Comparison of ENCODE assay signal across 9 cellular contexts in genomic region chr9:92609142-92609500, GRCh38.
DNase-seq lines count a peak whose midpoint lies in the region; ATAC-seq and TF ChIP-seq lines count a peak whose summit lies in the region.
"Had no signal": no experiment of that assay in that cellular context is flagged by ENCODE, and none has a peak within 500 bp of the region (broad histone marks: within the 10 kb centered on the region; RNA-seq: fewer than 3 reads in every experiment).

No MANE protein-coding gene starts in this region.

- peaks cover 29 to 30% of the 10 kb centered on the region in 2 experiments for H3K36me3 ChIP-seq in mesenchymal stem cell (ENCODE audit: control insufficient read depth in 1 of 2, insufficient read depth in 2 of 2, low read depth in 1 of 2, low read length in 2 of 2)
- H3K36me3 ChIP-seq in upper lobe of left lung = peaks cover 0 to 28% (median 17%) of the 10 kb centered on the region in 4 donors

- H3K4me2 ChIP-seq in mesenchymal stem cell (ENCODE audit: low read length, poor library complexity, severe bottlenecking) = no peak overlapping the region

- no peaks in the 10 kb centered on the region for H3K9me3 ChIP-seq in mesenchymal stem cell (ENCODE audit: control insufficient read depth, low read length)
- no peaks in the 10 kb centered on the region for H3K9me3 ChIP-seq in upper lobe of left lung

- no peak overlapping the region for H2AFZ ChIP-seq in mesenchymal stem cell (ENCODE audit: low read depth, low read length)

- peaks cover 6% of the 10 kb centered on the region for H3K4me1 ChIP-seq in mesenchymal stem cell (ENCODE audit: control insufficient read depth, insufficient read depth, low read depth, low read length)
- peaks cover 0 to 4% (median 3%) of the 10 kb centered on the region in 4 donors for H3K4me1 ChIP-seq in upper lobe of left lung

- no peak overlapping the region for H2BK120ac ChIP-seq in mesenchymal stem cell (ENCODE audit: low read depth, low read length)

- H3K18ac ChIP-seq in mesenchymal stem cell (ENCODE audit: low read depth in 1 of 2, low read length in 2 of 2) = no peak overlapping the region

- TF ChIP-seq POLR2A in upper lobe of left lung (IDR thresholded peaks at IDR 0.05) = no peak

- peak overlapping the region; percentile 72 for H3K9ac ChIP-seq in mesenchymal stem cell (ENCODE audit: low read length)

- H4K91ac ChIP-seq in mesenchymal stem cell (ENCODE audit: low read length) = no peak overlapping the region

- H3K4me3 ChIP-seq in mesenchymal stem cell (ENCODE audit: insufficient read depth in 1 of 2, low read depth in 1 of 2, low read length in 2 of 2) = peak overlapping the region in 1 of 2 experiments; percentile 1
- no peak overlapping the region for H3K4me3 ChIP-seq in upper lobe of left lung

- H2BK12ac ChIP-seq in mesenchymal stem cell (ENCODE audit: low read length in 2 of 2) = peak overlapping the region in 1 of 2 experiments; percentile 68

- H3K14ac ChIP-seq in mesenchymal stem cell (ENCODE audit: low read length in 2 of 2) = no peak overlapping the region

- no peak for TF ChIP-seq CTCF in upper lobe of left lung (IDR thresholded peaks at IDR 0.05)

- no peak overlapping the region for H2AK5ac ChIP-seq in mesenchymal stem cell (ENCODE audit: low read length, severe bottlenecking)

- peaks cover 5% of the 10 kb centered on the region for H3K79me1 ChIP-seq in mesenchymal stem cell (replicated peaks; ENCODE audit: low read length, poor library complexity, severe bottlenecking)

- ATAC-seq in upper lobe of left lung (ENCODE audit: low FRiP score in 2 of 2) (no peak), GM19397 (IDR thresholded peaks at IDR 0.05; ENCODE audit: unreplicated experiment) (no peak)
- ATAC-seq: activated T-cell treated with anti-CD3 and anti-CD28 coated beads, Interleukin-2, amount 50 U/mL, for 72 hours had no signal

- WGBS in mesenchymal stem cell = 82% methylated on average over 5 of the region's 5 CpGs
- 57 to 59% methylated on average over 3 to 5 of the region's 5 CpGs for WGBS in upper lobe of left lung, 2 donors

- no peak for TF ChIP-seq EP300 in upper lobe of left lung (IDR thresholded peaks at IDR 0.05)

- no peak overlapping the region for H3K27ac ChIP-seq in mesenchymal stem cell (ENCODE audit: low read length, poor library complexity, severe bottlenecking)
- peak overlapping the region in 3 of 4 donors; percentile 22 to 49 (median 48) for H3K27ac ChIP-seq in upper lobe of left lung

- no peak overlapping the region for H3K23ac ChIP-seq in mesenchymal stem cell (ENCODE audit: low read length in 2 of 2)

- no peak overlapping the region for H2BK5ac ChIP-seq in mesenchymal stem cell (ENCODE audit: low read depth, low read length, poor library complexity, severe bottlenecking)

- no peak overlapping the region for H3K4ac ChIP-seq in mesenchymal stem cell (ENCODE audit: low read depth in 1 of 2, low read length in 2 of 2)

- H2BK15ac ChIP-seq in mesenchymal stem cell (ENCODE audit: low read depth, poor library complexity, severe bottlenecking) = no peak overlapping the region

- DNase-seq in NCI-H2171 treated with DMSO at 0.1 percent for 48 hours (lab: John Stamatoyannopoulos, UW) (peak; percentile 51), NCI-H2171 (lab: John Stamatoyannopoulos, UW) (no peak), cerebellar cortex (ENCODE audit: low spot score) (peak; percentile 37), mesenchymal stem cell (no peak), upper lobe of left lung (no peak), amniotic stem cell (lab: John Stamatoyannopoulos, UW) (no peak)
- DNase-seq in activated CD4-positive, alpha-beta T cell treated with anti-CD3 and anti-CD28 coated beads, Interleukin-2, amount 50 U/mL, for 4 hours = no peak
- DNase-seq: activated T-cell treated with anti-CD3 and anti-CD28 coated beads, Interleukin-2, amount 50 U/mL, for 72 hours had no signal

- H3K27me3 ChIP-seq in mesenchymal stem cell (ENCODE audit: control insufficient read depth in 1 of 2, insufficient read depth in 1 of 2, low read length in 2 of 2) (no peaks in the 10 kb centered on the region), upper lobe of left lung (no peaks in the 10 kb centered on the region)

- H4K8ac ChIP-seq in mesenchymal stem cell (ENCODE audit: low read length) = no peak overlapping the region

Comparison
In these comparisons a context has a peak if more than half of its experiments do, and no peak if none do; other contexts are left out.
1. DNase-seq: peak in NCI-H2171 treated with DMSO at 0.1 percent for 48 hours (single experiment) and cerebellar cortex (single experiment); none in NCI-H2171 (single experiment), mesenchymal stem cell (single experiment), upper lobe of left lung (0 of 2), activated CD4-positive, alpha-beta T cell treated with anti-CD3 and anti-CD28 coated beads, Interleukin-2, amount 50 U/mL, for 4 hours (0 of 2) and amniotic stem cell (single experiment).